In the genomic region with DNA sequence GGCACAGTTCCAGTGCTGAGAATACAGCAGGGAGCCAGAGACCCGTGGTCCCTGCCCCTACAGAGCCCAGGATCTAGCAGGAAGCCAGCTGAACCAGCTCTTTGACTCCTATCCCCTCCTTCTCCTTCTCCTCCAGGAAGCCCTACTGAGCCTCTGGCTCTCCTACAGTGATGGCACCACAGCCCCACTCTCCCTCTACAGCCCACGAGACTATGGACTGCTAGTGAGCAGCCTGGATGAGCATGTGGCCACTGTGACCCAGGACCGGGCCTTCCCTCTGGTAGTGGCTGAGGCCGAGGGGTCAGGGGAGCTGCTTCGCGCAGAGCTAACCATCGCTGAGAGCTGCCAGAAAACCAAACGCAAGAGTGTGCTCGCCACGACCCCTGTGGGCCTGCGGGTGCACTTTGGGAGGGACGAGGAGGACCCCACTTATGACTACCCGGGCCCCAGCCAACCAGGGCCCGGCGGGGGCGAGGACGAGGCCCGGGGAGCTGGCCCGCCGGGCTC, we compare ENCODE assay signal across 23 cellular contexts. TPM values are rescaled to one million over a fixed set of nuclear protein-coding genes. Genes with fewer than 3 reads are reported as not detected.
DNase-seq lines count a peak whose midpoint lies in the region; ATAC-seq and TF ChIP-seq lines count a peak whose summit lies in the region.
"Had no signal": no experiment of that assay in that cellular context is flagged by ENCODE, and none has a peak within 500 bp of the region (broad histone marks: within the 10 kb centered on the region; RNA-seq: fewer than 3 reads in every experiment).

No MANE protein-coding gene starts in this region.

- no peak overlapping the region for H3K27ac Mint-ChIP-seq in activated CD4-positive, alpha-beta memory T cell treated with anti-CD3 and anti-CD28 coated beads for 36 hours
- no peak overlapping the region for H3K27ac Mint-ChIP-seq in activated CD4-positive, alpha-beta memory T cell treated with anti-CD3 and anti-CD28 coated beads, Interleukin-2, amount 10 ng/mL, durations not matched to agents 7 days and 5 days
- H3K27ac Mint-ChIP-seq in GM23338 (no peak overlapping the region), chondrocyte (ENCODE audit: unreplicated experiment) (no peak overlapping the region)
- H3K27ac Mint-ChIP-seq: activated T-helper 2 cell treated with anti-CD3 and anti-CD28 coated beads, Interferon-gamma antibody, Interleukin-2, Interleukin-4, amounts not matched to agents 10 μg/mL and 5 μg/mL and 100 μg/mL, durations not matched to agents 14 hours and 24 hours and 36 hours had no signal

- no peaks in the 10 kb centered on the region for H3K36me3 ChIP-seq in GM23338 (ENCODE audit: insufficient read depth)
- H3K36me3 ChIP-seq in colonic mucosa, result no peaks in the 10 kb centered on the region
- H3K36me3 ChIP-seq in PC-3 (ENCODE audit: low read depth, low read length), result no peaks in the 10 kb centered on the region
- H3K36me3 ChIP-seq: adrenal gland, brain microvascular endothelial cell, pancreas, thyroid gland had no signal

- CTCF ChIA-PET in activated CD4-positive, alpha-beta memory T cell treated with anti-CD3 and anti-CD28 coated beads for 36 hours (lab: Charles Lee), result interaction anchor here (0.9 to 6.5 kb wide), 18 partner anchors 9 to 223 kb away, joined by 3 to 40 read pairs (median 4); no protein-coding TSS in a partner anchor
- CTCF ChIA-PET in activated CD4-positive, alpha-beta memory T cell treated with anti-CD3 and anti-CD28 coated beads, Interleukin-2, amount 10 ng/mL, durations not matched to agents 7 days and 5 days (lab: Charles Lee), result interaction anchor here (1.1 to 3.2 kb wide), 4 partner anchors 25 to 217 kb away, joined by 3 to 23 read pairs (median 6); no protein-coding TSS in a partner anchor
- CTCF ChIA-PET in PC-3 (lab: Charles Lee), result no interaction called here

- no peaks in the 10 kb centered on the region; the same call in 1 of the 2 replicates for H3K4me1 ChIP-seq in GM23338 (ENCODE audit: insufficient read depth)
- H3K4me1 ChIP-seq in colonic mucosa, result peaks cover 6% of the 10 kb centered on the region
- no peaks in the 10 kb centered on the region for H3K4me1 ChIP-seq in PC-3 (ENCODE audit: insufficient read depth, low read length)
- H3K4me1 ChIP-seq: pancreas had no signal

- peak overlapping the region; percentile 26 for H3K4me3 Mint-ChIP-seq in activated CD4-positive, alpha-beta memory T cell treated with anti-CD3 and anti-CD28 coated beads for 36 hours
- H3K4me3 Mint-ChIP-seq in activated CD4-positive, alpha-beta memory T cell treated with anti-CD3 and anti-CD28 coated beads, Interleukin-2, amount 10 ng/mL, durations not matched to agents 7 days and 5 days, result no peak overlapping the region
- H3K4me3 Mint-ChIP-seq in GM23338 (no peak overlapping the region), chondrocyte (ENCODE audit: unreplicated experiment) (no peak overlapping the region)

- no TSS peak for BruUV-seq in PC-3 (replicated peaks; lab: Mats Ljungman, UMichigan)

- H3K9me3 ChIP-seq in colonic mucosa (no peaks in the 10 kb centered on the region), PC-3 (ENCODE audit: low read length) (no peaks in the 10 kb centered on the region)
- H3K9me3 ChIP-seq: adrenal gland, pancreas, thyroid gland had no signal

- H4K20me1 ChIP-seq in GM23338 (replicated peaks; ENCODE audit: insufficient read depth), result no peaks in the 10 kb centered on the region
- no peaks in the 10 kb centered on the region for H4K20me1 ChIP-seq in PC-3 (ENCODE audit: low read length)

- peak; percentile 12 for ATAC-seq in GM23338
- ATAC-seq in HG02840 (IDR thresholded peaks at IDR 0.05; ENCODE audit: low FRiP score, unreplicated experiment), result no peak
- no peak for ATAC-seq in PC-3

- H3K4me1 Mint-ChIP-seq in activated CD4-positive, alpha-beta memory T cell treated with anti-CD3 and anti-CD28 coated beads for 36 hours (ENCODE audit: low read depth), result peaks cover 8% of the 10 kb centered on the region
- H3K4me1 Mint-ChIP-seq in activated CD4-positive, alpha-beta memory T cell treated with anti-CD3 and anti-CD28 coated beads, Interleukin-2, amount 10 ng/mL, durations not matched to agents 7 days and 5 days, result peaks cover 7% of the 10 kb centered on the region
- peaks cover 11% of the 10 kb centered on the region for H3K4me1 Mint-ChIP-seq in GM23338
- no peaks in the 10 kb centered on the region for H3K4me1 Mint-ChIP-seq in chondrocyte (ENCODE audit: low read depth)

- H3K9me2 ChIP-seq in GM23338 (ENCODE audit: insufficient read depth), result no peaks in the 10 kb centered on the region
- H3K9me2 ChIP-seq in PC-3 (replicated peaks; ENCODE audit: low read length), result no peaks in the 10 kb centered on the region

- H3K4me2 ChIP-seq in GM23338 (no peak overlapping the region), PC-3 (ENCODE audit: low read length) (no peak overlapping the region)

- DNase-seq in activated CD4-positive, alpha-beta memory T cell treated with anti-CD3 and anti-CD28 coated beads for 36 hours, result no peak
- no peak for DNase-seq in activated CD4-positive, alpha-beta memory T cell treated with anti-CD3 and anti-CD28 coated beads, Interleukin-2, amount 10 ng/mL, durations not matched to agents 7 days and 5 days
- no peak for DNase-seq in GM23338 (ENCODE audit: low spot score)
- peak; percentile 71 for DNase-seq in chondrocyte (ENCODE audit: low spot score)
- no peak for DNase-seq in colonic mucosa
- DNase-seq in PC-3, result no peak
- DNase-seq: 8988T, adrenal gland, brain microvascular endothelial cell, MV-4-11, NCI-H2171 treated with DMSO at 0.1 percent for 48 hours, NCI-H69, RPMI8226, thyroid gland had no signal

- H3K4me3 ChIP-seq in GM23338 (no peak overlapping the region), skin epidermis (peak overlapping the region in 4 of 7 experiments; percentile 20 to 35 (median 28)), colonic mucosa (no peak overlapping the region), PC-3 (ENCODE audit: low read length) (no peak overlapping the region)

- POLR2A ChIA-PET in activated CD4-positive, alpha-beta memory T cell treated with anti-CD3 and anti-CD28 coated beads for 36 hours (lab: Charles Lee), result no interaction called here
- POLR2A ChIA-PET in activated CD4-positive, alpha-beta memory T cell treated with anti-CD3 and anti-CD28 coated beads, Interleukin-2, amount 10 ng/mL, durations not matched to agents 7 days and 5 days (lab: Charles Lee), result interaction anchor here (1.0 kb wide), 1 partner anchor 11 kb away, joined by 3 read pairs; no protein-coding TSS in a partner anchor
- POLR2A ChIA-PET in PC-3 (lab: Charles Lee; ENCODE audit: unreplicated experiment), result no interaction called here

- no peaks in the 10 kb centered on the region for H3K27me3 ChIP-seq in GM23338 (ENCODE audit: insufficient read depth)
- peaks cover 20% of the 10 kb centered on the region for H3K27me3 ChIP-seq in colonic mucosa
- peaks cover 11% of the 10 kb centered on the region for H3K27me3 ChIP-seq in PC-3 (ENCODE audit: low read length)
- H3K27me3 ChIP-seq: pancreas had no signal

- peaks cover 13% of the 10 kb centered on the region for H3K27me3 Mint-ChIP-seq in activated CD4-positive, alpha-beta memory T cell treated with anti-CD3 and anti-CD28 coated beads for 36 hours
- H3K27me3 Mint-ChIP-seq in activated CD4-positive, alpha-beta memory T cell treated with anti-CD3 and anti-CD28 coated beads, Interleukin-2, amount 10 ng/mL, durations not matched to agents 7 days and 5 days, result peaks cover 37% of the 10 kb centered on the region
- H3K27me3 Mint-ChIP-seq in GM23338 (ENCODE audit: insufficient read depth, low read depth, poor library complexity) (peaks cover 20% of the 10 kb centered on the region), chondrocyte (ENCODE audit: low read depth) (peaks cover 36% of the 10 kb centered on the region)

- H3F3A ChIP-seq in GM23338 (replicated peaks; ENCODE audit: low read depth) (no peaks in the 10 kb centered on the region), PC-3 (ENCODE audit: low read length, unreplicated experiment) (no peaks in the 10 kb centered on the region)

- no peaks in the 10 kb centered on the region for H3K36me3 Mint-ChIP-seq in activated CD4-positive, alpha-beta memory T cell treated with anti-CD3 and anti-CD28 coated beads for 36 hours
- H3K36me3 Mint-ChIP-seq in activated CD4-positive, alpha-beta memory T cell treated with anti-CD3 and anti-CD28 coated beads, Interleukin-2, amount 10 ng/mL, durations not matched to agents 7 days and 5 days (ENCODE audit: low read depth), result no peaks in the 10 kb centered on the region
- H3K36me3 Mint-ChIP-seq in GM23338 (ENCODE audit: low read depth) (no peaks in the 10 kb centered on the region), chondrocyte (ENCODE audit: low read depth) (no peaks in the 10 kb centered on the region)

- H3K9ac ChIP-seq in colonic mucosa (ENCODE audit: low read depth in 2 of 2, low read length in 2 of 2) (no peak overlapping the region), PC-3 (ENCODE audit: low read length) (no peak overlapping the region)
- H3K9ac ChIP-seq: KMS-11 had no signal

- H2AFZ ChIP-seq in GM23338 (no peak overlapping the region), PC-3 (ENCODE audit: low read length) (no peak overlapping the region)

- H3K27ac ChIP-seq in GM23338 (ENCODE audit: low read depth), result no peak overlapping the region
- H3K27ac ChIP-seq in skin epidermis, result no peak overlapping the region
- no peak overlapping the region for H3K27ac ChIP-seq in colonic mucosa
- no peak overlapping the region for H3K27ac ChIP-seq in PC-3 (ENCODE audit: low read length)
- H3K27ac ChIP-seq: adrenal gland, brain microvascular endothelial cell, coronary artery, KMS-11, pancreas, thyroid gland had no signal

- intact Hi-C loops in activated CD4-positive, alpha-beta memory T cell treated with anti-CD3 and anti-CD28 coated beads for 36 hours (cut with micrococcal nuclease), result loop anchor here (5.0 kb wide), 1 partner anchor 215 kb away; no protein-coding TSS in a partner anchor
- intact Hi-C loops in colonic mucosa (cut with DNase I), result loop anchor here (5.0 kb wide), 1 partner anchor 95 kb away; no protein-coding TSS in a partner anchor
- intact Hi-C loops in PC-3 (cut with micrococcal nuclease), result no loop called here

- no peaks in the 10 kb centered on the region for H3K79me2 ChIP-seq in GM23338 (replicated peaks; ENCODE audit: insufficient read depth)
- no peaks in the 10 kb centered on the region for H3K79me2 ChIP-seq in PC-3 (ENCODE audit: low read length)

- TF ChIP-seq CTCF in GM23338 (conservative IDR thresholded peaks at IDR 0.05; ENCODE audit: low read depth in 2 of 2) (peak in 1 of 2 experiments; percentile 13; a peak in 1 of 4 replicates), chondrocyte (IDR thresholded peaks at IDR 0.05) (no peak), colonic mucosa (IDR thresholded peaks at IDR 0.05) (no peak), PC-3 (conservative IDR thresholded peaks at IDR 0.05; ENCODE audit: low read depth, low read length) (no peak)

- H3K9me3 Mint-ChIP-seq in activated CD4-positive, alpha-beta memory T cell treated with anti-CD3 and anti-CD28 coated beads for 36 hours, result no peaks in the 10 kb centered on the region
- H3K9me3 Mint-ChIP-seq in activated CD4-positive, alpha-beta memory T cell treated with anti-CD3 and anti-CD28 coated beads, Interleukin-2, amount 10 ng/mL, durations not matched to agents 7 days and 5 days, result no peaks in the 10 kb centered on the region
- H3K9me3 Mint-ChIP-seq in GM23338 (no peaks in the 10 kb centered on the region; the same call in 1 of the 3 replicates), chondrocyte (ENCODE audit: low read depth) (no peaks in the 10 kb centered on the region)
- H3K9me3 Mint-ChIP-seq: activated T-helper 2 cell treated with anti-CD3 and anti-CD28 coated beads, Interferon-gamma antibody, Interleukin-2, Interleukin-4, amounts not matched to agents 10 μg/mL and 5 μg/mL and 100 μg/mL, durations not matched to agents 14 hours and 24 hours and 36 hours had no signal

RNA-seq across cellular contexts. Expression of a gene that starts 57.7 kb away (rescaled TPM):
- not detected for total RNA-seq in activated CD4-positive, alpha-beta memory T cell treated with anti-CD3 and anti-CD28 coated beads for 36 hours
- total RNA-seq in activated CD4-positive, alpha-beta memory T cell treated with anti-CD3 and anti-CD28 coated beads, Interleukin-2, amount 10 ng/mL, durations not matched to agents 7 days and 5 days, result not detected
- 0.45 and 0.47 TPM in 2 replicates for total RNA-seq in GM23338 (2014; rRNA removed; shearing (Covaris generic))
- polyA plus RNA-seq in GM23338 (2016; fragmentation: Nextera tagmentation; extraction: Ambion mirVana), result 0.03 and 0.16 TPM in 2 replicates
- total RNA-seq in chondrocyte (0.19 to 0.36 TPM (median 0.20 TPM) in 3 replicates), colonic mucosa (under 1 TPM; 0.10 to 0.11 TPM), PC-3 (2014; rRNA removed) (not detected in 2 replicates)
- total RNA-seq: activated T-helper 2 cell treated with anti-CD3 and anti-CD28 coated beads, Interferon-gamma antibody, Interleukin-2, Interleukin-4, amounts not matched to agents 10 μg/mL and 5 μg/mL and 100 μg/mL, durations not matched to agents 14 hours and 24 hours and 36 hours; HT-29; myocyte; T-helper 2 cell treated with Interferon-gamma antibody and Interleukin-4, amounts not matched to agents 100 ng/mL and 5 ng/mL, for 36 hours had no signal

Comparison
In these comparisons a context has a peak if more than half of its experiments do, and no peak if none do; other contexts are left out.
1. H3K4me3 ChIP-seq: peak in skin epidermis (4 of 7); none in GM23338 (single experiment), colonic mucosa (single experiment) and PC-3 (single experiment).